Comparison of ENCODE assay signal across 14 cellular contexts in the genomic region with DNA sequence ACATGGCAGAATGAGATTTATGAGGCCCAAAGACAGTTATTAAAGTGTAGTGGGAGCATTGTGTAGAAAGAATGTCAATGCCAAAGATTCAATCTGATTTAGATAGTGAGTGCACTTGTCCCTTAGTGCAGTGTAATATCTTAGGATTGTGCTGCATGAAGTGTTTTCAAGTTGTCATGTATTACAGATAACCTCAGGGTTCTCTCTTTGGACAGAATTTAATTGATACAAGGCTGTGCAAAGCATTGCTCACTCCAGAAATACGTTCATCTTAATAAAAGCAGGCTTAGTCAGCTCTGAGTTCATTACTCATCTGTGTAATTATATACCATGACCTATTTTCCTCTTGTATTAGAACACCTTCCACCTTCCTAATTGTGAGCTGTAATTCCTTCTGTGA. TPM values are rescaled to one million over a fixed set of nuclear protein-coding genes. Genes with fewer than 3 reads are reported as not detected.
DNase-seq lines count a peak whose midpoint lies in the region; ATAC-seq and TF ChIP-seq lines count a peak whose summit lies in the region.
"Had no signal": no experiment of that assay in that cellular context is flagged by ENCODE, and none has a peak within 500 bp of the region (broad histone marks: within the 10 kb centered on the region; RNA-seq: fewer than 3 reads in every experiment).

No MANE protein-coding gene starts in this region.

- no peaks in the 10 kb centered on the region for H3K27me3 ChIP-seq in brain microvascular endothelial cell (replicated peaks)
- H3K27me3 ChIP-seq: ovary had no signal

- H3K36me3 ChIP-seq in brain microvascular endothelial cell (replicated peaks) = no peaks in the 10 kb centered on the region
- H3K36me3 ChIP-seq: ovary had no signal

- H3K27ac ChIP-seq in brain microvascular endothelial cell = no peak overlapping the region
- H3K27ac ChIP-seq: ovary had no signal

- peak; percentile 53 for ATAC-seq in omental fat pad (ENCODE audit: low FRiP score)

- no peak for TF ChIP-seq CTCF in brain microvascular endothelial cell (IDR thresholded peaks at IDR 0.05; ENCODE audit: low read depth, low read length, missing control alignments)
- TF ChIP-seq CTCF in omental fat pad (IDR thresholded peaks at IDR 0.05) = no peak

- DNase-seq in NCI-H82 (lab: John Stamatoyannopoulos, UW) (peak; percentile 27), NCI-H82 treated with DMSO at 0.1 percent for 48 hours (lab: John Stamatoyannopoulos, UW; ENCODE audit: unreplicated experiment) (no peak), HT1080 (ENCODE audit: low read depth) (peak; percentile 82), brain microvascular endothelial cell (peak; percentile 60), omental fat pad (ENCODE audit: low spot score) (no peak), cortex of kidney (lab: John Stamatoyannopoulos, UW) (no peak), mucosa of gallbladder (ENCODE audit: low spot score) (no peak), ureter (ENCODE audit: low spot score) (no peak)
- DNase-seq: 8988T, cerebellar nuclear complex, NCI-H1694 treated with DMSO at 0.1 percent for 48 hours, ovary had no signal

- in situ Hi-C loops in brain microvascular endothelial cell (cut with HindIII; ENCODE audit: low pct_ligation_motif_present, low sequenced_read_pairs) = no loop called here

- H3K4me3 ChIP-seq in brain microvascular endothelial cell (ENCODE audit: low read depth, low read length) = no peak overlapping the region
- H3K4me3 ChIP-seq: lung, ovary had no signal

RNA-seq across cellular contexts. Expression of gene GPR171, which starts 16.0 kb away (rescaled TPM):
- not detected in 2 replicates for total RNA-seq in HT1080 (2014; rRNA removed; shearing (Covaris generic))
- polyA plus RNA-seq in HT1080 (2015; cell fraction: cytosol; rRNA removed) = not detected in 2 replicates
- polyA plus RNA-seq in HT1080 (2015; cell fraction: nucleus; rRNA removed) = not detected in 2 replicates
- total RNA-seq in omental fat pad (10 to 100 TPM in 1 of 4 donors, 1 to 10 TPM in 3; 2.8 to 10.6 (median 4.7) TPM), mucosa of gallbladder (2.0 TPM), ureter (4.7 TPM)
- total RNA-seq: OCI-LY7 had no signal

RNA-seq across cellular contexts. Expression of gene P2RY14, which starts 59.3 kb away (rescaled TPM):
- total RNA-seq in HT1080 (2014; rRNA removed; shearing (Covaris generic)) = not detected in 2 replicates
- polyA plus RNA-seq in HT1080 (2015; cell fraction: cytosol; rRNA removed) = not detected in 2 replicates
- polyA plus RNA-seq in HT1080 (2015; cell fraction: nucleus; rRNA removed) = not detected in 2 replicates
- total RNA-seq in omental fat pad (10 to 100 TPM in 1 of 4 donors, 1 to 10 TPM in 3; 2.2 to 12.8 (median 6.4) TPM), mucosa of gallbladder (14.6 TPM), ureter (0.68 TPM)
- total RNA-seq: OCI-LY7 had no signal

Comparison
In these comparisons a context has a peak if more than half of its experiments do, and no peak if none do; other contexts are left out.
1. DNase-seq: peak in NCI-H82 (single experiment), HT1080 (single experiment) and brain microvascular endothelial cell (single experiment); none in NCI-H82 treated with DMSO at 0.1 percent for 48 hours (single experiment), omental fat pad (single experiment), cortex of kidney (single experiment), mucosa of gallbladder (single experiment) and ureter (single experiment).